1 cellular context compared by ENCODE assay signal in the genomic region with DNA sequence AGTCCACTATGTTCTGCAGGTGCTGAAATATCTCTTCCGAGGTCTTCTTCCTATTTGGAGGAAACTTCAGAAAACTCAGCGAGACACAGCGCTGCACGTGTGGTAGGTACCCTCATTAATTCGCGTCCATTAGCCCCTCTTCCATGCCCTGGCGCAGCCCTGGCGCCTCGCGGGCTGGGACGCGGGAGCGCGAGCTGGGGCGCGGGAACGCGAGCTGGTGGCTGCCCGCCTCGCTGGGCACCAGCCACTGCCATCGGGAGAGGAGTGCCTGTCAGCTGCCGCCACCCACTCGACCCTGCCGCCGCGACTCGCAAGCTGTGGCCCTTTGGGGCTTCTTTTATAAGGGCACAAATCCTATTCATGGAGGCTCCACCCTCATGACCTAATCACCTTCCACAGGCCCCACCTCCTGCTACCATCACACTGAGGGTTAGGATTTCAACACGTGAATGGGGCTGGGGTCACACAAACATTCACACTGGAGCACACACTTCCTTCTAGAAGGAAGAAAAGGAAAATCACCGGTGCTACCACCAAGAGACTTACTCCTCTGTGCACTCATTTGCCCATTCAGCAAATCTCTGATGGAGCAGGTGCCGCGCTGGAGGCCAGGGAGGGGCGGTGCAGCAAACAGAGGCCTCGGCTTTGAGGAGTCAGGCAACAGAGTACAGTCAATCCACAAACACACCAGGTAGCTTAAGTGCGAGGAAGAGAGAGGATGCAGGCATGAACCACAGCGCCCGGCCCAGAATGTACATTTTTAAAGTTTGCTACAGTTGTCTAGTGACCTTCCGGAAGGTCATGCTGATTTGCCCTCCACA.
TF ChIP-seq lines count a peak whose summit lies in the region.

No MANE protein-coding gene starts in this region.

TF ChIP-seq in HepG2, 621 proteins besides CTCF, POLR2A, EP300 and RAD21 (continued from another document):
- TF ChIP-seq ZXDC (CRISPR knock-in tag; IDR thresholded peaks at IDR 0.05): no peak
- no peak for TF ChIP-seq ATF6 (CRISPR knock-in tag; conservative IDR thresholded peaks at IDR 0.05)
- TF ChIP-seq TARDBP (CRISPR knock-in tag; IDR thresholded peaks at IDR 0.05): no peak
- TF ChIP-seq PHF20 (CRISPR knock-in tag; IDR thresholded peaks at IDR 0.05): no peak
- no peak for TF ChIP-seq ZNF18 (CRISPR knock-in tag; IDR thresholded peaks at IDR 0.05; ENCODE audit: insufficient replicate concordance)
- no peak for TF ChIP-seq DMAP1 (CRISPR knock-in tag; IDR thresholded peaks at IDR 0.05)
- TF ChIP-seq ATM (IDR thresholded peaks at IDR 0.05; ENCODE audit: borderline replicate concordance): no peak
- no peak for TF ChIP-seq ARNT (IDR thresholded peaks at IDR 0.05)
- TF ChIP-seq BCLAF1 (IDR thresholded peaks at IDR 0.05): no peak
- TF ChIP-seq MAFK (conservative IDR thresholded peaks at IDR 0.05 in 1 of 2, IDR thresholded peaks at IDR 0.05 in 1 of 2; ENCODE audit: low read length in 2 of 2): peak; percentile 60 to 73
- no peak for TF ChIP-seq BORCS8-MEF2B (CRISPR knock-in tag; IDR thresholded peaks at IDR 0.05)
- no peak for TF ChIP-seq ZNF773 (CRISPR knock-in tag; IDR thresholded peaks at IDR 0.05; ENCODE audit: borderline replicate concordance)
